9 cellular contexts compared by ENCODE assay signal in the genomic region with DNA sequence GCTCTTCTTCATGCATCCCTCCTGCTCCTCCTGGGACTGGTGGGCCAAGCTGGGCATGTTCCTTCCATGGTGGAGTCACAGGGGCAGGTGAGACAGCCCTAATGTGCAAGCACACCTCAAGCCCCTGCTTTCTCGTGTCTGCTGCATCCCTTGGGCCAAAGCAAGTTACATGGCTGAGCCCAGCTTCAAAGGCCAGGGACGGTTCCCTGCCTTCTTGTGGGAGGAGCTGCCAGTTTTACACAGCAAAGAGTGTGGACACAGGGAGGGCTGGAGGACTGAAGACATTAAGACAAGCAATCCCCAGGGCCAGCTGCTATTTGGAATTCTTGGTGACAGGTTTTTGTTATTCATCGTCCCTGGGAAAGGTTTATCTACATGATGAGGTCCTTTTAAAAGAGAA.
"Had no signal": no experiment of that assay in that cellular context is flagged by ENCODE, and none has a peak within 500 bp of the region (broad histone marks: within the 10 kb centered on the region; RNA-seq: fewer than 3 reads in every experiment).

No MANE protein-coding gene starts in this region.

- H3K4me1 Mint-ChIP-seq: IgD-negative memory B cell had no signal

- H3K27ac ChIP-seq: HL-60, KMS-11 had no signal

- H3K9ac ChIP-seq: KMS-11 had no signal

- H3K36me3 Mint-ChIP-seq: IgD-negative memory B cell had no signal

- DNase-seq: GOT3, H9, HCEC 1CT, KBM-7 had no signal

- FAIRE-seq: H54, HepG2 had no signal

- H3K4me2 ChIP-seq: KMS-11 had no signal

- H3K9me3 Mint-ChIP-seq: H9 had no signal

- H3K4me3 Mint-ChIP-seq: H9, IgD-negative memory B cell had no signal

- ATAC-seq: HepG2 had no signal

- H3K27ac Mint-ChIP-seq: H9, IgD-negative memory B cell had no signal
